In the genomic region with DNA sequence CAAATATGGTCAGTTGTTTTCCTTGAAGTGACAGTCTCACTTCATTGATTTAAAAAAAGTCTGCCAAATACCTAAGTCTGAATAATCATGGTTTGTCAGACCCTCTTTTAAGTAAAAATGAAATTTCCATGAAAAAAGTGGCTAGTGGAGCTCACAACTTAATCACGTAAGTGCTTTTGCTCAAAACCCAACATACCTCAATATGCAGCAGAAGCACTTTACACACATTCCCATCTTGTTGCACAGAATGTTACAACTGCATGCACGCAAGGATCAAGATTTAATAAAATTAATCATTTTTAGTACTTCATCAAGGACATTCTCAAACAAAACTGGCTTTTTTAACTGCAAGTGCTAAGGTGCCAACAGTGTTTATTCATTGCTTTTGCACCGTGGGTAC, we compare ENCODE assay signal across 1 cellular context.
TF ChIP-seq lines count a peak whose summit lies in the region.

No MANE protein-coding gene starts in this region.

TF ChIP-seq in HepG2, 621 proteins besides CTCF, POLR2A, EP300 and RAD21:
- no peak for TF ChIP-seq ZNF230 (CRISPR knock-in tag; IDR thresholded peaks at IDR 0.05)
- TF ChIP-seq, protein P1, sequence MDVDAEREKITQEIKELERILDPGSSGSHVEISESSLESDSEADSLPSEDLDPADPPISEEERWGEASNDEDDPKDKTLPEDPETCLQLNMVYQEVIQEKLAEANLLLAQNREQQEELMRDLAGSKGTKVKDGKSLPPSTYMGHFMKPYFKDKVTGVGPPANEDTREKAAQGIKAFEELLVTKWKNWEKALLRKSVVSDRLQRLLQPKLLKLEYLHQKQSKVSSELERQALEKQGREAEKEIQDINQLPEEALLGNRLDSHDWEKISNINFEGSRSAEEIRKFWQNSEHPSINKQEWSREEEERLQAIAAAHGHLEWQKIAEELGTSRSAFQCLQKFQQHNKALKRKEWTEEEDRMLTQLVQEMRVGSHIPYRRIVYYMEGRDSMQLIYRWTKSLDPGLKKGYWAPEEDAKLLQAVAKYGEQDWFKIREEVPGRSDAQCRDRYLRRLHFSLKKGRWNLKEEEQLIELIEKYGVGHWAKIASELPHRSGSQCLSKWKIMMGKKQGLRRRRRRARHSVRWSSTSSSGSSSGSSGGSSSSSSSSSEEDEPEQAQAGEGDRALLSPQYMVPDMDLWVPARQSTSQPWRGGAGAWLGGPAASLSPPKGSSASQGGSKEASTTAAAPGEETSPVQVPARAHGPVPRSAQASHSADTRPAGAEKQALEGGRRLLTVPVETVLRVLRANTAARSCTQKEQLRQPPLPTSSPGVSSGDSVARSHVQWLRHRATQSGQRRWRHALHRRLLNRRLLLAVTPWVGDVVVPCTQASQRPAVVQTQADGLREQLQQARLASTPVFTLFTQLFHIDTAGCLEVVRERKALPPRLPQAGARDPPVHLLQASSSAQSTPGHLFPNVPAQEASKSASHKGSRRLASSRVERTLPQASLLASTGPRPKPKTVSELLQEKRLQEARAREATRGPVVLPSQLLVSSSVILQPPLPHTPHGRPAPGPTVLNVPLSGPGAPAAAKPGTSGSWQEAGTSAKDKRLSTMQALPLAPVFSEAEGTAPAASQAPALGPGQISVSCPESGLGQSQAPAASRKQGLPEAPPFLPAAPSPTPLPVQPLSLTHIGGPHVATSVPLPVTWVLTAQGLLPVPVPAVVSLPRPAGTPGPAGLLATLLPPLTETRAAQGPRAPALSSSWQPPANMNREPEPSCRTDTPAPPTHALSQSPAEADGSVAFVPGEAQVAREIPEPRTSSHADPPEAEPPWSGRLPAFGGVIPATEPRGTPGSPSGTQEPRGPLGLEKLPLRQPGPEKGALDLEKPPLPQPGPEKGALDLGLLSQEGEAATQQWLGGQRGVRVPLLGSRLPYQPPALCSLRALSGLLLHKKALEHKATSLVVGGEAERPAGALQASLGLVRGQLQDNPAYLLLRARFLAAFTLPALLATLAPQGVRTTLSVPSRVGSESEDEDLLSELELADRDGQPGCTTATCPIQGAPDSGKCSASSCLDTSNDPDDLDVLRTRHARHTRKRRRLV (CRISPR knock-in tag; IDR thresholded peaks at IDR 0.05): no peak
